In the genomic region with DNA sequence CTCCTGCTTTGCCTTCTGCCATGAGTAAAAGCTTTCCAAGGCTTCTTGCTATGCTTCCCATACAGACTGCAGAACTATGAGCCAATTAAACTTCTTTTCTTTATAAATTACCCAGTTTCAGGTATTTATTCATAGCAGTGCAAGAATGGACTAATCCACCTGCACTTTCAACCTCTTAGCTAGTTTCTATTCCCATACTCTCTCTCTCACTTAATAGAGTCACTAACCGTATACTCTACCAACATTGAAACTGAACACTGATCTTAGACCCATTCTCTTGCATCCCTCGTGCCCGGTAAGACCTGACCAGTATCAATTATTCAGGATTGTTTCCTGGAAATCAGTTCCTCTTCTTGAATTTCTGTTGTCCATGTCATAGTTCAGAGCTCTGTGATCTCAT, we compare ENCODE assay signal across 28 cellular contexts.
"Had no signal": no experiment of that assay in that cellular context is flagged by ENCODE, and none has a peak within 500 bp of the region (broad histone marks: within the 10 kb centered on the region; RNA-seq: fewer than 3 reads in every experiment).

No MANE protein-coding gene starts in this region.

- H3K9me3 ChIP-seq: suprapubic skin, testis, thyroid gland, upper lobe of right lung, uterus, vagina had no signal

- H3K27ac ChIP-seq: stomach, suprapubic skin, testis, thoracic aorta, thyroid gland, tibial artery, tibial nerve, transverse colon, upper lobe of left lung, upper lobe of right lung, uterus, vagina had no signal

- H3K27me3 ChIP-seq: testis, thyroid gland, tibial artery, tibial nerve, transverse colon, upper lobe of left lung, upper lobe of right lung, uterus, vagina had no signal

- H3K4me1 Mint-ChIP-seq: stimulated activated effector memory CD8-positive, alpha-beta T cell treated with anti-CD3 and anti-CD28 coated beads, Interleukin-12 subunit alpha, Interleukin-12 subunit beta, amount 100 ng/mL, for 72 hours; stimulated activated memory B cell treated with anti-CD40 and anti-IgM and Interleukin-4, amounts not matched to agents 10 μg/mL and 1 μg/mL and 100 μg/mL, for 72 hours; stimulated activated naive B cell treated with anti-CD40 and anti-IgM and Interleukin-4, amounts not matched to agents 10 μg/mL and 1 μg/mL and 100 μg/mL, for 72 hours; stimulated activated naive CD8-positive, alpha-beta T cell treated with anti-CD3 and anti-CD28 coated beads, Interleukin-15, amount 100 ng/mL, for 72 hours had no signal

- H3K4me1 ChIP-seq: stomach, suprapubic skin, testis, thyroid gland, tibial artery, tibial nerve, transverse colon, upper lobe of left lung, upper lobe of right lung, uterus, vagina had no signal

- H3K4me3 ChIP-seq: stomach, suprapubic skin, testis, thoracic aorta, thyroid gland, tibial artery, tibial nerve, transverse colon, upper lobe of left lung, upper lobe of right lung, uterus, vagina had no signal

- ATAC-seq: stimulated activated effector memory CD8-positive, alpha-beta T cell treated with anti-CD3 and anti-CD28 coated beads, Interleukin-12 subunit alpha, Interleukin-12 subunit beta, amount 100 ng/mL, for 72 hours; stimulated activated memory B cell treated with anti-CD40 and anti-IgM and Interleukin-4, amounts not matched to agents 10 μg/mL and 1 μg/mL and 100 μg/mL, for 72 hours; stimulated activated naive B cell treated with anti-CD40 and anti-IgM and Interleukin-4, amounts not matched to agents 10 μg/mL and 1 μg/mL and 100 μg/mL, for 72 hours; stimulated activated naive CD8-positive, alpha-beta T cell treated with anti-CD3 and anti-CD28 coated beads, Interleukin-15, amount 100 ng/mL, for 72 hours; stimulated activated naive CD8-positive, alpha-beta T cell treated with anti-CD3 and anti-CD28 coated beads, Interleukin-15, Interleukin-2, amounts not matched to agents 100 U/mL and 50 U/mL, for 24 hours; upper lobe of right lung had no signal

- H3K36me3 Mint-ChIP-seq: stimulated activated effector memory CD8-positive, alpha-beta T cell treated with anti-CD3 and anti-CD28 coated beads, Interleukin-12 subunit alpha, Interleukin-12 subunit beta, amount 100 ng/mL, for 72 hours; type B pancreatic cell had no signal

- DNase-seq: stimulated activated CD4-positive, alpha-beta T cell treated with anti-CD3 and anti-CD28 coated beads, Interleukin-2, amount 100 ng/mL, for 48 hours; stimulated activated CD4-positive, alpha-beta T cell treated with anti-CD3 and anti-CD28 coated beads, Interleukin-4, amount 100 ng/mL, for 1 hour; stimulated activated CD4-positive, alpha-beta T cell treated with anti-CD3 and anti-CD28 coated beads, Interleukin-4, amount 100 ng/mL, for 24 hours; stimulated activated CD4-positive, alpha-beta T cell treated with anti-CD3 and anti-CD28 coated beads, Interleukin-4, amount 100 ng/mL, for 4 hours; stimulated activated CD8-positive, alpha-beta memory T cell treated with anti-CD3 and anti-CD28 coated beads, Interleukin-4, amount 100 ng/mL, for 48 hours; stimulated activated naive B cell treated with anti-CD40 and anti-IgM and Interleukin-4, amounts not matched to agents 10 μg/mL and 1 μg/mL and 100 μg/mL, for 72 hours; stimulated activated naive CD4-positive, alpha-beta T cell; stimulated activated naive CD4-positive, alpha-beta T cell treated with Interleukin-2 at 50 U/mL for 16 hours; stimulated activated naive CD8-positive, alpha-beta T cell treated with anti-CD3 and anti-CD28 coated beads, Interleukin-15, amount 100 ng/mL, for 72 hours; stimulated activated naive CD8-positive, alpha-beta T cell treated with anti-CD3 and anti-CD28 coated beads, Interleukin-15, Interleukin-2, amounts not matched to agents 100 U/mL and 50 U/mL, for 24 hours; stomach; substantia nigra; testis; thyroid gland; tibial artery; transverse colon; trophoblast cell; upper lobe of left lung; upper lobe of right lung; uterus had no signal

- H3K4me3 Mint-ChIP-seq: stimulated activated effector memory CD8-positive, alpha-beta T cell treated with anti-CD3 and anti-CD28 coated beads, Interleukin-12 subunit alpha, Interleukin-12 subunit beta, amount 100 ng/mL, for 72 hours; stimulated activated memory B cell treated with anti-CD40 and anti-IgM and Interleukin-4, amounts not matched to agents 10 μg/mL and 1 μg/mL and 100 μg/mL, for 72 hours; stimulated activated naive B cell treated with anti-CD40 and anti-IgM and Interleukin-4, amounts not matched to agents 10 μg/mL and 1 μg/mL and 100 μg/mL, for 72 hours; stimulated activated naive CD8-positive, alpha-beta T cell treated with anti-CD3 and anti-CD28 coated beads, Interleukin-15, amount 100 ng/mL, for 72 hours; stimulated activated naive CD8-positive, alpha-beta T cell treated with anti-CD3 and anti-CD28 coated beads, Interleukin-15, Interleukin-2, amounts not matched to agents 100 ng/mL and 50 ng/mL, for 24 hours; type B pancreatic cell had no signal

- H3K27ac Mint-ChIP-seq: stimulated activated effector memory CD8-positive, alpha-beta T cell treated with anti-CD3 and anti-CD28 coated beads, Interleukin-12 subunit alpha, Interleukin-12 subunit beta, amount 100 ng/mL, for 72 hours; stimulated activated memory B cell treated with anti-CD40 and anti-IgM and Interleukin-4, amounts not matched to agents 10 μg/mL and 1 μg/mL and 100 μg/mL, for 72 hours; stimulated activated naive B cell treated with anti-CD40 and anti-IgM and Interleukin-4, amounts not matched to agents 10 μg/mL and 1 μg/mL and 100 μg/mL, for 72 hours; stimulated activated naive CD8-positive, alpha-beta T cell treated with anti-CD3 and anti-CD28 coated beads, Interleukin-15, amount 100 ng/mL, for 72 hours; stimulated activated naive CD8-positive, alpha-beta T cell treated with anti-CD3 and anti-CD28 coated beads, Interleukin-15, Interleukin-2, amounts not matched to agents 100 ng/mL and 50 ng/mL, for 24 hours; type B pancreatic cell had no signal

- H3K27me3 Mint-ChIP-seq: stimulated activated naive CD8-positive, alpha-beta T cell treated with anti-CD3 and anti-CD28 coated beads, Interleukin-15, amount 100 ng/mL, for 72 hours; type B pancreatic cell had no signal

- H3K36me3 ChIP-seq: stomach, suprapubic skin, thoracic aorta, thyroid gland, tibial artery, tibial nerve, transverse colon, upper lobe of left lung, upper lobe of right lung, uterus, vagina had no signal
